Comparison of ENCODE assay signal across 2 cellular contexts in the genomic region with DNA sequence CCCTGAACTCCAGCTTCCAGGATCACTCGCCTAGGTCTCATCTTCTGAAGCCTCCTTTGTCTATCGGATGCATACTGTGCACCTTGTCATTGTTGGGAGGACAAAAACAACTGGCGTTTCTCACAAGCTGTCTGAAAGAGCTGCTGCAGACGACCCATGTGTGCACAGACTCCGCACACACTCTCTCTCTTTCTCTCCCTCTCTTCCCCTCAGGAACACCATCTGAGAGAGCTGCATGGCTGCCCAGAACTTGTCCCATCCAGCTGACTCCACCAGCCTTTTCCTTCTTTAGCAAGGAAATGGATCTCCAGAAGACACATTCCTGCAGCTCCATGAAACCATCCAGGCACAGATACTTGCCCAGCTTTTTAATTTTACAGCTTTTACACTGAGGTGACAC.
TF ChIP-seq lines count a peak whose summit lies in the region.

No MANE protein-coding gene starts in this region.

TF ChIP-seq in SK-N-SH, 30 proteins besides CTCF, POLR2A, EP300 and RAD21 (continued from another document):
- TF ChIP-seq, protein P1, sequence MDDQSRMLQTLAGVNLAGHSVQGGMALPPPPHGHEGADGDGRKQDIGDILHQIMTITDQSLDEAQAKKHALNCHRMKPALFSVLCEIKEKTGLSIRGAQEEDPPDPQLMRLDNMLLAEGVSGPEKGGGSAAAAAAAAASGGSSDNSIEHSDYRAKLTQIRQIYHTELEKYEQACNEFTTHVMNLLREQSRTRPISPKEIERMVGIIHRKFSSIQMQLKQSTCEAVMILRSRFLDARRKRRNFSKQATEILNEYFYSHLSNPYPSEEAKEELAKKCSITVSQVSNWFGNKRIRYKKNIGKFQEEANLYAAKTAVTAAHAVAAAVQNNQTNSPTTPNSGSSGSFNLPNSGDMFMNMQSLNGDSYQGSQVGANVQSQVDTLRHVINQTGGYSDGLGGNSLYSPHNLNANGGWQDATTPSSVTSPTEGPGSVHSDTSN (IDR thresholded peaks at IDR 0.05), result no peak
- no peak for TF ChIP-seq TAF1 (IDR thresholded peaks at IDR 0.05; ENCODE audit: borderline replicate concordance, low read depth, low read length)
- no peak for TF ChIP-seq MEF2A (IDR thresholded peaks at IDR 0.05; ENCODE audit: borderline replicate concordance, low read depth)
- no peak for TF ChIP-seq FOXJ3 (CRISPR knock-in tag; IDR thresholded peaks at IDR 0.05)
- TF ChIP-seq, protein P2, sequence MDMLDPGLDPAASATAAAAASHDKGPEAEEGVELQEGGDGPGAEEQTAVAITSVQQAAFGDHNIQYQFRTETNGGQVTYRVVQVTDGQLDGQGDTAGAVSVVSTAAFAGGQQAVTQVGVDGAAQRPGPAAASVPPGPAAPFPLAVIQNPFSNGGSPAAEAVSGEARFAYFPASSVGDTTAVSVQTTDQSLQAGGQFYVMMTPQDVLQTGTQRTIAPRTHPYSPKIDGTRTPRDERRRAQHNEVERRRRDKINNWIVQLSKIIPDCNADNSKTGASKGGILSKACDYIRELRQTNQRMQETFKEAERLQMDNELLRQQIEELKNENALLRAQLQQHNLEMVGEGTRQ (IDR thresholded peaks at IDR 0.05; ENCODE audit: borderline replicate concordance, low read depth, low read length), result no peak
- TF ChIP-seq ZBTB33 (IDR thresholded peaks at IDR 0.05; ENCODE audit: borderline replicate concordance, low read depth), result no peak
- no peak for TF ChIP-seq RXRA (IDR thresholded peaks at IDR 0.05; ENCODE audit: borderline replicate concordance, low read depth)
- no peak for TF ChIP-seq NFIC (IDR thresholded peaks at IDR 0.05; ENCODE audit: borderline replicate concordance)
- no peak for TF ChIP-seq REST (IDR thresholded peaks at IDR 0.05; ENCODE audit: low read depth, low read length)
TF ChIP-seq in SK-N-SH: peak in this region for 0.

TF ChIP-seq in SK-N-SH treated with all-trans-retinoic acid at 6 μM for 48 hours, 23 proteins besides CTCF, POLR2A, EP300 and RAD21 (continued from another document):
- TF ChIP-seq TSHZ2 (CRISPR knock-in tag; IDR thresholded peaks at IDR 0.05) (no peak), CSRNP3 (CRISPR knock-in tag; IDR thresholded peaks at IDR 0.05) (no peak), ZNF70 (CRISPR knock-in tag; IDR thresholded peaks at IDR 0.05) (no peak), ARNTL (CRISPR knock-in tag; IDR thresholded peaks at IDR 0.05; ENCODE audit: borderline replicate concordance, low read depth) (no peak)
- TF ChIP-seq, protein P3, sequence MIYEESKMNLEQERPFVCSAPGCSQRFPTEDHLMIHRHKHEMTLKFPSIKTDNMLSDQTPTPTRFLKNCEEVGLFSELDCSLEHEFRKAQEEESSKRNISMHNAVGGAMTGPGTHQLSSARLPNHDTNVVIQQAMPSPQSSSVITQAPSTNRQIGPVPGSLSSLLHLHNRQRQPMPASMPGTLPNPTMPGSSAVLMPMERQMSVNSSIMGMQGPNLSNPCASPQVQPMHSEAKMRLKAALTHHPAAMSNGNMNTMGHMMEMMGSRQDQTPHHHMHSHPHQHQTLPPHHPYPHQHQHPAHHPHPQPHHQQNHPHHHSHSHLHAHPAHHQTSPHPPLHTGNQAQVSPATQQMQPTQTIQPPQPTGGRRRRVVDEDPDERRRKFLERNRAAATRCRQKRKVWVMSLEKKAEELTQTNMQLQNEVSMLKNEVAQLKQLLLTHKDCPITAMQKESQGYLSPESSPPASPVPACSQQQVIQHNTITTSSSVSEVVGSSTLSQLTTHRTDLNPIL (CRISPR knock-in tag; IDR thresholded peaks at IDR 0.05; ENCODE audit: low read depth), result no peak
- TF ChIP-seq, protein P4, sequence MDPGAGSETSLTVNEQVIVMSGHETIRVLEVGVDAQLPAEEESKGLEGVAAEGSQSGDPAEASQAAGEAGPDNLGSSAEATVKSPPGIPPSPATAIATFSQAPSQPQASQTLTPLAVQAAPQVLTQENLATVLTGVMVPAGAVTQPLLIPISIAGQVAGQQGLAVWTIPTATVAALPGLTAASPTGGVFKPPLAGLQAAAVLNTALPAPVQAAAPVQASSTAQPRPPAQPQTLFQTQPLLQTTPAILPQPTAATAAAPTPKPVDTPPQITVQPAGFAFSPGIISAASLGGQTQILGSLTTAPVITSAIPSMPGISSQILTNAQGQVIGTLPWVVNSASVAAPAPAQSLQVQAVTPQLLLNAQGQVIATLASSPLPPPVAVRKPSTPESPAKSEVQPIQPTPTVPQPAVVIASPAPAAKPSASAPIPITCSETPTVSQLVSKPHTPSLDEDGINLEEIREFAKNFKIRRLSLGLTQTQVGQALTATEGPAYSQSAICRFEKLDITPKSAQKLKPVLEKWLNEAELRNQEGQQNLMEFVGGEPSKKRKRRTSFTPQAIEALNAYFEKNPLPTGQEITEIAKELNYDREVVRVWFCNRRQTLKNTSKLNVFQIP (CRISPR knock-in tag; IDR thresholded peaks at IDR 0.05; ENCODE audit: borderline replicate concordance, low read depth), result no peak
